In the genomic region with DNA sequence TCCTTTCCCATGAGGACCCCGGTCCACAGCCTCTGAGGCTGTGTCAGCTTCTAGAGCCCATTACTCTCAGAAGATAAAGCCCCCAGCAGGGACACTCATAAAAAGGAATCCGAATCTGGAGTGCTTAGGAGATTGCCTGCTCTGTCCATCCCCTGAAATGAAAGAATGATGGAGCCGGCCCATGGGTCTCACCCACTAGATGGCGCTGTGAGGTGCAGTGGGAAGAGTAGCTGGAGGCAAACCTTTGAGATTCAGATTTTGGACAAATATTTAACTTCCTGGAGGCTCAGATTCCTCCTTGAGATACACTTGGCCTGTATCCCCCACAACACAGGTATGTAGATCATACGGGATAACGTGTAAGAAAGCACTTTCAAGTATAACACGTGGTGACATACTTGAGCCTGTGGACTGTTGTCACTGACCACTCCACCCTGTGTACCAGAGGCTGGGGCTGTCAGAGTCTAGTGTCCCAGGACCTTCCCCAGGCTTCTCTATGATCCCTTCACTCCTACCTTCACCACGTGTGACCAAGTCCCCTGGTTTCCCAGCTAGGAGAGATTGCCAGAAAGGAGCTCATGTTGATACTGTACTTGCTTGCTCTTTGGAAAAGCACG, we compare ENCODE assay signal across 8 cellular contexts. TPM values are rescaled to one million over a fixed set of nuclear protein-coding genes. Genes with fewer than 3 reads are reported as not detected.
A peak's percentile ranks its signal among the peaks of the same experiment; 100 is the strongest.
DNase-seq lines count a peak whose midpoint lies in the region; ATAC-seq, FAIRE-seq and TF ChIP-seq lines count a peak whose summit lies in the region.

No MANE protein-coding gene starts in this region.

- TF ChIP-seq POLR2A in adrenal gland (IDR thresholded peaks at IDR 0.05) (no peak), HepG2 (IDR thresholded peaks at IDR 0.05; ENCODE audit: insufficient read depth in 1 of 2, low read depth in 2 of 2, low read length in 2 of 2) (no peak), testis (IDR thresholded peaks at IDR 0.05) (no peak)

- H3K4me1 ChIP-seq in SK-N-SH (ENCODE audit: control insufficient read depth in 1 of 2, insufficient read depth in 2 of 2, low read depth in 1 of 2, low read length in 1 of 2) (no peaks in the 10 kb centered on the region), adrenal gland (replicated peaks in 1 of 2) (no peaks in the 10 kb centered on the region), HepG2 (ENCODE audit: insufficient read depth, low read length) (no peaks in the 10 kb centered on the region), testis (no peaks in the 10 kb centered on the region)

- H3K4me3 ChIP-seq in SK-N-SH (ENCODE audit: low read depth in 2 of 2, low read length in 1 of 2) (no peak overlapping the region), adrenal gland (no peak overlapping the region), HepG2 (replicated peaks in 1 of 3; ENCODE audit: insufficient read depth in 1 of 3, low read depth in 2 of 3, low read length in 3 of 3) (no peak overlapping the region), testis (no peak overlapping the region)

- intact Hi-C loops in adrenal gland (cut with DNase I), result loop anchor here in 1 of 2 donors (5.0 kb wide), 1 partner anchor 178 kb away; no protein-coding TSS in a partner anchor
- intact Hi-C loops in HepG2 (cut with micrococcal nuclease; ENCODE audit: unreplicated experiment), result no loop called here
- intact Hi-C loops in testis (cut with DNase I; ENCODE audit: low total_unique reads), result no loop called here

- H3K4me2 ChIP-seq in SK-N-SH (no peak overlapping the region), HepG2 (ENCODE audit: low read depth, low read length) (no peak overlapping the region)

- peak; percentile 13 for DNase-seq in NK-92 treated with Interleukin-12 subunit alpha and Interleukin-12 subunit beta, amount 100 ng/mL, for 24 hours (lab: John Stamatoyannopoulos, UW)
- no peak for DNase-seq in NK-92 (lab: John Stamatoyannopoulos, UW; ENCODE audit: unreplicated experiment)
- peak; percentile 46 for DNase-seq in SK-N-SH
- peak in 4 of 7 donors; percentile 36 to 62 (median 47) for DNase-seq in adrenal gland
- DNase-seq in HepG2 (ENCODE audit: low spot score), result no peak
- peak; percentile 49 for DNase-seq in testis
- no peak for DNase-seq in NCI-H774 (lab: John Stamatoyannopoulos, UW)
- DNase-seq in NCI-H128 (lab: John Stamatoyannopoulos, UW; ENCODE audit: unreplicated experiment), result no peak

- H4K20me1 ChIP-seq in SK-N-SH (ENCODE audit: insufficient read depth) (no peaks in the 10 kb centered on the region), HepG2 (ENCODE audit: insufficient read depth, low read length) (no peaks in the 10 kb centered on the region)

- no peaks in the 10 kb centered on the region for H3K9me2 ChIP-seq in SK-N-SH

- WGBS in SK-N-SH (ENCODE audit: low lambda C conversion rate), result 73% methylated on average over 7 of the region's 9 CpGs
- WGBS in adrenal gland, 4 donors, result 42 to 62% (median 49%) methylated on average over 9 of the region's 9 CpGs
- WGBS in HepG2 (ENCODE audit: low lambda C conversion rate), result 28% methylated on average over 9 of the region's 9 CpGs
- WGBS in testis, 2 donors, result 53 to 62% methylated on average over 9 of the region's 9 CpGs

- TF ChIP-seq EP300 in SK-N-SH (IDR thresholded peaks at IDR 0.05; ENCODE audit: borderline replicate concordance in 1 of 2, low read depth in 1 of 2, low read length in 1 of 2) (no peak), HepG2 (IDR thresholded peaks at IDR 0.05; ENCODE audit: low read depth in 2 of 2, low read length in 2 of 2) (no peak), HepG2 (CRISPR knock-in tag; IDR thresholded peaks at IDR 0.05; ENCODE audit: borderline replicate concordance) (no peak)

- no peaks in the 10 kb centered on the region for H3F3A ChIP-seq in SK-N-SH (replicated peaks; ENCODE audit: insufficient read depth)

- in situ Hi-C loops in HepG2 (cut with HindIII; ENCODE audit: extremely low pct_ligation_motif_present, low pct_unique_long_range_greater_than_20kb), result loop anchor here (5.0 kb wide), 1 partner anchor 178 kb away; no protein-coding TSS in a partner anchor

- no peak overlapping the region for H2AFZ ChIP-seq in SK-N-SH (ENCODE audit: low read depth)
- H2AFZ ChIP-seq in HepG2 (ENCODE audit: low read length), result no peak overlapping the region

- no peak overlapping the region for H3K9ac ChIP-seq in SK-N-SH
- H3K9ac ChIP-seq in HepG2 (ENCODE audit: insufficient read depth, low read depth, low read length), result no peak overlapping the region

- H3K9me3 ChIP-seq in SK-N-SH (no peaks in the 10 kb centered on the region), adrenal gland (replicated peaks in 1 of 3) (no peaks in the 10 kb centered on the region), HepG2 (ENCODE audit: low read length) (no peaks in the 10 kb centered on the region), testis (no peaks in the 10 kb centered on the region)

- TF ChIP-seq RAD21 in SK-N-SH (IDR thresholded peaks at IDR 0.05; ENCODE audit: low read length) (no peak; the same call in 1 of the 2 replicates), HepG2 (CRISPR knock-in tag; IDR thresholded peaks at IDR 0.05) (no peak)

- BruUV-seq in HepG2 (replicated peaks; lab: Mats Ljungman, UMichigan), result no TSS peak

- H3K79me2 ChIP-seq in SK-N-SH (ENCODE audit: insufficient read depth) (no peaks in the 10 kb centered on the region), HepG2 (ENCODE audit: insufficient read depth, low read length) (no peaks in the 10 kb centered on the region)

- TF ChIP-seq CTCF in SK-N-SH (IDR thresholded peaks at IDR 0.05), result peak; percentile 63
- TF ChIP-seq CTCF in adrenal gland (IDR thresholded peaks at IDR 0.05), result peak; percentile 33 to 69 (median 52)
- TF ChIP-seq CTCF in HepG2 (CRISPR knock-in tag; IDR thresholded peaks at IDR 0.05), result peak; percentile 57
- peak in 1 of 3 experiments; percentile 64 for TF ChIP-seq CTCF in testis (IDR thresholded peaks at IDR 0.05)

- POLR2A ChIA-PET in SK-N-SH (lab: Yijun Ruan, JAX) (no interaction called here), HepG2 (lab: Yijun Ruan, JAX) (no interaction called here)

- peak; percentile 72 for ATAC-seq in HepG2

- H3K36me3 ChIP-seq in SK-N-SH (replicated peaks in 1 of 2; ENCODE audit: control insufficient read depth in 1 of 2, insufficient read depth in 2 of 2, low read length in 1 of 2), result no peaks in the 10 kb centered on the region
- H3K36me3 ChIP-seq in adrenal gland (replicated peaks in 1 of 2), result no peaks in the 10 kb centered on the region
- no peaks in the 10 kb centered on the region for H3K36me3 ChIP-seq in HepG2 (replicated peaks in 1 of 2; ENCODE audit: control insufficient read depth in 1 of 2, insufficient read depth in 2 of 2, low read length in 2 of 2)
- H3K36me3 ChIP-seq in testis (ENCODE audit: low read depth, missing control alignments), result no peaks in the 10 kb centered on the region

- CTCF ChIA-PET in SK-N-SH (lab: Yijun Ruan, JAX) (interaction anchor here (0.6 to 6.7 kb wide), 6 partner anchors 9 to 274 kb away, joined by 3 to 53 read pairs (median 4); a partner anchor contains a TSS), HepG2 (lab: Yijun Ruan, JAX; ENCODE audit: low intra/inter-chr PET ratio, low total read pairs) (interaction anchor here (1.4 kb wide), 1 partner anchor 11 kb away, joined by 4 read pairs; no protein-coding TSS in a partner anchor)

- FAIRE-seq in HepG2 (lab: Jason Lieb, UNC), result no peak

- H3K27me3 ChIP-seq in SK-N-SH (ENCODE audit: insufficient read depth), result no peaks in the 10 kb centered on the region; the same call in 1 of the 2 replicates
- no peaks in the 10 kb centered on the region for H3K27me3 ChIP-seq in adrenal gland
- peaks cover 0 to 9% of the 10 kb centered on the region in 2 experiments; a peak in 1 of 5 replicates for H3K27me3 ChIP-seq in HepG2 (ENCODE audit: control insufficient read depth in 1 of 2, insufficient read depth in 2 of 2, low read length in 2 of 2)
- no peaks in the 10 kb centered on the region for H3K27me3 ChIP-seq in testis

- no peak overlapping the region for H3K27ac ChIP-seq in SK-N-SH (ENCODE audit: low read depth in 2 of 2, low read length in 1 of 2)
- H3K27ac ChIP-seq in adrenal gland, result no peak overlapping the region
- no peak overlapping the region for H3K27ac ChIP-seq in HepG2 (ENCODE audit: extremely low read length, insufficient read depth, low read length)
- H3K27ac ChIP-seq in testis, result no peak overlapping the region

RNA-seq across cellular contexts. Expression of a gene that starts 32.3 kb away (rescaled TPM):
- polyA plus RNA-seq in SK-N-SH (2012; rRNA removed) (8.1 and 11.8 TPM in 2 replicates), adrenal gland (10 to 100 TPM in 1 of 3 donors, 1 to 10 TPM in 2; 7.8 to 40.4 (median 9.5) TPM), HepG2 (2011; rRNA removed) (8.7 and 10.5 TPM in 2 replicates), testis (ENCODE audit: insufficient read depth, low read depth, low replicate concordance) (37.3 TPM)
- 7.8 and 10.0 TPM in 2 replicates for polyA plus RNA-seq in SK-N-SH (2012; cell fraction: cytosol; rRNA removed)
- polyA plus RNA-seq in SK-N-SH (2012; cell fraction: nucleus; rRNA removed), result 10.5 and 20.3 TPM in 2 replicates
- total RNA-seq in adrenal gland (10 to 100 TPM; 11.4 to 30.3 (median 17.1) TPM), HepG2 (2016; rRNA removed; fragmentation: Illumina TruSeq; extraction: Trizol) (18.6 and 21.5 TPM in 2 replicates), testis (10 to 100 TPM; 33.2 to 40.1 TPM)
- 5.1 and 6.9 TPM in 2 replicates for total RNA-seq in HepG2 (2016; cell fraction: cytosol; rRNA removed; fragmentation: Illumina TruSeq; extraction: Trizol; ENCODE audit: low read depth)
- total RNA-seq in HepG2 (2016; cell fraction: insoluble cytoplasmic fraction; rRNA removed; fragmentation: Illumina TruSeq; extraction: Trizol), result 17.8 and 21.7 TPM in 2 replicates
- total RNA-seq in HepG2 (2016; cell fraction: membrane; rRNA removed; fragmentation: Illumina TruSeq; extraction: Trizol), result 13.1 and 14.0 TPM in 2 replicates
- total RNA-seq in HepG2 (2016; cell fraction: nucleus; rRNA removed; fragmentation: Illumina TruSeq; extraction: Trizol), result 19.3 and 21.1 TPM in 2 replicates
- polyA plus RNA-seq in HepG2 (2011; cell fraction: cytosol; rRNA removed), result 5.8 and 10.2 TPM in 2 replicates
- polyA plus RNA-seq in HepG2 (2011; cell fraction: nucleus; rRNA removed), result 8.7 and 9.0 TPM in 2 replicates
- 7.6 and 8.2 TPM in 2 replicates for polyA plus RNA-seq in HepG2 (2012)
- 5.2 and 5.5 TPM in 2 replicates for polyA plus RNA-seq in HepG2 (2016; cell fraction: cytosol; fragmentation: Illumina TruSeq; extraction: Trizol; ENCODE audit: low read depth)
- polyA plus RNA-seq in HepG2 (2016; cell fraction: insoluble cytoplasmic fraction; fragmentation: Illumina TruSeq; extraction: Trizol; ENCODE audit: low read depth), result 16.8 and 17.3 TPM in 2 replicates
- 8.8 and 10.8 TPM in 2 replicates for polyA plus RNA-seq in HepG2 (2016; cell fraction: membrane; fragmentation: Illumina TruSeq; extraction: Trizol; ENCODE audit: low read depth)
- 13.7 and 21.3 TPM in 2 replicates for polyA plus RNA-seq in HepG2 (2016; cell fraction: nucleus; fragmentation: Illumina TruSeq; extraction: Trizol; ENCODE audit: insufficient read depth, low read depth)
- polyA minus RNA-seq in HepG2 (2011; rRNA and poly(A)+ RNA removed; ENCODE audit: low replicate concordance), result 7.5 and 16.1 TPM in 2 replicates
- 3.9 and 6.8 TPM in 2 replicates for polyA minus RNA-seq in HepG2 (2011; cell fraction: cytosol; rRNA and poly(A)+ RNA removed)
- 28.2 and 32.2 TPM in 2 replicates for polyA minus RNA-seq in HepG2 (2011; cell fraction: nucleus; rRNA and poly(A)+ RNA removed)

RNA-seq across cellular contexts. Expression of a gene that starts 37.0 kb away (rescaled TPM):
- polyA plus RNA-seq in SK-N-SH (2012; rRNA removed) (0.03 and 0.08 TPM in 2 replicates), adrenal gland (not detected), HepG2 (2011; rRNA removed) (not detected in 2 replicates), testis (ENCODE audit: insufficient read depth, low read depth, low replicate concordance) (0.62 TPM)
- polyA plus RNA-seq in SK-N-SH (2012; cell fraction: cytosol; rRNA removed), result 0.04 TPM in 2 replicates
- 0.01 TPM in 2 replicates for polyA plus RNA-seq in SK-N-SH (2012; cell fraction: nucleus; rRNA removed)
- total RNA-seq in adrenal gland (under 1 TPM in 1 of 8 donors, not detected in 7; 0.78 TPM), HepG2 (2016; rRNA removed; fragmentation: Illumina TruSeq; extraction: Trizol) (not detected in 2 replicates), testis (1 to 10 TPM; 1.1 to 1.9 TPM)
- total RNA-seq in HepG2 (2016; cell fraction: cytosol; rRNA removed; fragmentation: Illumina TruSeq; extraction: Trizol; ENCODE audit: low read depth), result not detected in 2 replicates
- total RNA-seq in HepG2 (2016; cell fraction: insoluble cytoplasmic fraction; rRNA removed; fragmentation: Illumina TruSeq; extraction: Trizol), result not detected in 2 replicates
- not detected in 2 replicates for total RNA-seq in HepG2 (2016; cell fraction: membrane; rRNA removed; fragmentation: Illumina TruSeq; extraction: Trizol)
- total RNA-seq in HepG2 (2016; cell fraction: nucleus; rRNA removed; fragmentation: Illumina TruSeq; extraction: Trizol), result not detected in 2 replicates
- polyA plus RNA-seq in HepG2 (2011; cell fraction: cytosol; rRNA removed), result not detected in 2 replicates
- polyA plus RNA-seq in HepG2 (2011; cell fraction: nucleus; rRNA removed), result not detected in 2 replicates
- polyA plus RNA-seq in HepG2 (2012), result 0.04 TPM in 1 of 2 replicates, not detected in the other
- not detected in 2 replicates for polyA plus RNA-seq in HepG2 (2016; cell fraction: cytosol; fragmentation: Illumina TruSeq; extraction: Trizol; ENCODE audit: low read depth)
- not detected in 2 replicates for polyA plus RNA-seq in HepG2 (2016; cell fraction: insoluble cytoplasmic fraction; fragmentation: Illumina TruSeq; extraction: Trizol; ENCODE audit: low read depth)
- not detected in 2 replicates for polyA plus RNA-seq in HepG2 (2016; cell fraction: membrane; fragmentation: Illumina TruSeq; extraction: Trizol; ENCODE audit: low read depth)
- polyA plus RNA-seq in HepG2 (2016; cell fraction: nucleus; fragmentation: Illumina TruSeq; extraction: Trizol; ENCODE audit: insufficient read depth, low read depth), result not detected in 2 replicates
- polyA minus RNA-seq in HepG2 (2011; rRNA and poly(A)+ RNA removed; ENCODE audit: low replicate concordance), result 1.2 TPM in 1 of 2 replicates, not detected in the other
- not detected in 2 replicates for polyA minus RNA-seq in HepG2 (2011; cell fraction: cytosol; rRNA and poly(A)+ RNA removed)
- polyA minus RNA-seq in HepG2 (2011; cell fraction: nucleus; rRNA and poly(A)+ RNA removed), result not detected in 2 replicates

RNA-seq across cellular contexts. Expression of a gene that starts 47.9 kb away (rescaled TPM):
- polyA plus RNA-seq in SK-N-SH (2012; rRNA removed) (not detected in 2 replicates), adrenal gland (not detected), HepG2 (2011; rRNA removed) (not detected in 2 replicates), testis (ENCODE audit: insufficient read depth, low read depth, low replicate concordance) (22.2 TPM)
- polyA plus RNA-seq in SK-N-SH (2012; cell fraction: cytosol; rRNA removed), result not detected in 2 replicates
- not detected in 2 replicates for polyA plus RNA-seq in SK-N-SH (2012; cell fraction: nucleus; rRNA removed)
- total RNA-seq in adrenal gland (under 1 TPM in 2 of 8 donors, not detected in 6; 0.22 to 0.23 TPM), HepG2 (2016; rRNA removed; fragmentation: Illumina TruSeq; extraction: Trizol) (not detected in 2 replicates), testis (10 to 100 TPM; 11.8 to 43.5 TPM)
- not detected in 2 replicates for total RNA-seq in HepG2 (2016; cell fraction: cytosol; rRNA removed; fragmentation: Illumina TruSeq; extraction: Trizol; ENCODE audit: low read depth)
- not detected in 2 replicates for total RNA-seq in HepG2 (2016; cell fraction: insoluble cytoplasmic fraction; rRNA removed; fragmentation: Illumina TruSeq; extraction: Trizol)
- total RNA-seq in HepG2 (2016; cell fraction: membrane; rRNA removed; fragmentation: Illumina TruSeq; extraction: Trizol), result not detected in 2 replicates
- not detected in 2 replicates for total RNA-seq in HepG2 (2016; cell fraction: nucleus; rRNA removed; fragmentation: Illumina TruSeq; extraction: Trizol)
- not detected in 2 replicates for polyA plus RNA-seq in HepG2 (2011; cell fraction: cytosol; rRNA removed)
- polyA plus RNA-seq in HepG2 (2011; cell fraction: nucleus; rRNA removed), result not detected in 2 replicates
- not detected in 2 replicates for polyA plus RNA-seq in HepG2 (2012)
- polyA plus RNA-seq in HepG2 (2016; cell fraction: cytosol; fragmentation: Illumina TruSeq; extraction: Trizol; ENCODE audit: low read depth), result not detected in 2 replicates
- polyA plus RNA-seq in HepG2 (2016; cell fraction: insoluble cytoplasmic fraction; fragmentation: Illumina TruSeq; extraction: Trizol; ENCODE audit: low read depth), result not detected in 2 replicates
- polyA plus RNA-seq in HepG2 (2016; cell fraction: membrane; fragmentation: Illumina TruSeq; extraction: Trizol; ENCODE audit: low read depth), result not detected in 2 replicates
- polyA plus RNA-seq in HepG2 (2016; cell fraction: nucleus; fragmentation: Illumina TruSeq; extraction: Trizol; ENCODE audit: insufficient read depth, low read depth), result not detected in 2 replicates
- polyA minus RNA-seq in HepG2 (2011; rRNA and poly(A)+ RNA removed; ENCODE audit: low replicate concordance), result 0.10 TPM in 1 of 2 replicates, not detected in the other
- not detected in 2 replicates for polyA minus RNA-seq in HepG2 (2011; cell fraction: cytosol; rRNA and poly(A)+ RNA removed)
- not detected in 2 replicates for polyA minus RNA-seq in HepG2 (2011; cell fraction: nucleus; rRNA and poly(A)+ RNA removed)

Comparison
In these comparisons a context has a peak if more than half of its experiments do, and no peak if none do; other contexts are left out.
1. DNase-seq: peak in NK-92 treated with Interleukin-12 subunit alpha and Interleukin-12 subunit beta, amount 100 ng/mL, for 24 hours (single experiment), SK-N-SH (single experiment), adrenal gland (4 of 7) and testis (single experiment); none in NK-92 (single experiment), HepG2 (single experiment), NCI-H774 (single experiment) and NCI-H128 (single experiment).
2. RNA of a gene that starts 47.9 kb away (polyA plus RNA-seq): 22.2 TPM in testis (single experiment); not detected in SK-N-SH, not detected in adrenal gland and not detected in HepG2; every median in the first group is over 10 times any median in the second.